In genomic region chr15:77695548-77695947, GRCh38 we compare ENCODE assay signal across 21 cellular contexts.
A peak's percentile ranks its signal among the peaks of the same experiment; 100 is the strongest.
DNase-seq lines count a peak whose midpoint lies in the region.
"Had no signal": no experiment of that assay in that cellular context is flagged by ENCODE, and none has a peak within 500 bp of the region (broad histone marks: within the 10 kb centered on the region; RNA-seq: fewer than 3 reads in every experiment).

No MANE protein-coding gene starts in this region.

- peaks cover 0 to 54% (median 0%) of the 10 kb centered on the region in 3 experiments for H3K27me3 ChIP-seq in neuronal stem cell (ENCODE audit: control insufficient read depth in 3 of 3, insufficient read depth in 3 of 3, low read depth in 1 of 3, low read length in 3 of 3)
- H3K27me3 ChIP-seq: BE2C, BLaER1 had no signal

- H3K36me3 ChIP-seq in neuronal stem cell (replicated peaks in 1 of 2; ENCODE audit: control insufficient read depth in 2 of 2, insufficient read depth in 2 of 2, low read length in 2 of 2), result no peaks in the 10 kb centered on the region
- H3K36me3 ChIP-seq: BE2C, BLaER1 had no signal

- no peaks in the 10 kb centered on the region for H3K79me1 ChIP-seq in neuronal stem cell (ENCODE audit: low read depth, low read length)

- no peak overlapping the region for H3K23ac ChIP-seq in neuronal stem cell (ENCODE audit: low read depth, low read length, poor library complexity)

- H3K4me3 ChIP-seq in neuronal stem cell (ENCODE audit: low read length in 2 of 2), result no peak overlapping the region
- H3K4me3 ChIP-seq: BLaER1, GM12878 had no signal

- no peak overlapping the region for H2BK5ac ChIP-seq in neuronal stem cell (ENCODE audit: low read length)

- no peak overlapping the region for H2AFZ ChIP-seq in neuronal stem cell (ENCODE audit: low read length)

- H2BK12ac ChIP-seq in neuronal stem cell (ENCODE audit: low read length), result no peak overlapping the region

- no peak overlapping the region for H3K9ac ChIP-seq in neuronal stem cell (ENCODE audit: low read depth, low read length, poor library complexity)
- H3K9ac ChIP-seq: BLaER1 had no signal

- no peak overlapping the region for H2BK15ac ChIP-seq in neuronal stem cell (ENCODE audit: low read length)

- H3K4me2 ChIP-seq in neuronal stem cell (ENCODE audit: insufficient read depth, low read length, poor library complexity, severe bottlenecking), result no peak overlapping the region
- H3K4me2 ChIP-seq: BLaER1 had no signal

- H3K27ac ChIP-seq in angular gyrus (ENCODE audit: low read depth, low read length) (peak overlapping the region; percentile 79), cingulate gyrus (ENCODE audit: low read depth, low read length) (peak overlapping the region; percentile 50), neuronal stem cell (replicated peaks; ENCODE audit: low read length) (no peak overlapping the region)
- H3K27ac ChIP-seq: BLaER1 had no signal

- H3K4me1 ChIP-seq in neuronal stem cell (ENCODE audit: control insufficient read depth in 2 of 2, insufficient read depth in 1 of 2, low read depth in 1 of 2, low read length in 2 of 2), result no peaks in the 10 kb centered on the region
- H3K4me1 ChIP-seq: BE2C, BLaER1 had no signal

- H3K14ac ChIP-seq in neuronal stem cell (ENCODE audit: low read length), result no peak overlapping the region

- no peak overlapping the region for H4K8ac ChIP-seq in neuronal stem cell (ENCODE audit: low read depth, low read length)

- peak overlapping the region; percentile 27 for H2BK120ac ChIP-seq in neuronal stem cell (ENCODE audit: low read depth, low read length)

- H2AK5ac ChIP-seq in neuronal stem cell (ENCODE audit: low read depth, low read length), result peak overlapping the region; percentile 13

- H3K18ac ChIP-seq in neuronal stem cell (ENCODE audit: low read length), result peak overlapping the region; percentile 16

- no peak for DNase-seq in neuronal stem cell (ENCODE audit: low spot score)
- DNase-seq in NCI-H1694 (lab: John Stamatoyannopoulos, UW), result no peak
- no peak for DNase-seq in germinal center (ENCODE audit: low spot score)
- DNase-seq in HT-29 (ENCODE audit: low spot score), result no peak
- DNase-seq: 8988T; ACHN; BE2C; C1 segment of cervical spinal cord; CD4-positive, alpha-beta memory T cell; CD4-positive, CD25-positive, alpha-beta regulatory T cell; CD8-positive, alpha-beta memory T cell; DMS 273 treated with DMSO at 0.1 percent for 48 hours; DMS153; DMS79; DND-41; EL; GDM1 had no signal

- no peak overlapping the region for H3K4ac ChIP-seq in neuronal stem cell (ENCODE audit: low read length)

- H4K91ac ChIP-seq in neuronal stem cell (ENCODE audit: low read depth, low read length, poor library complexity), result no peak overlapping the region

- no CpG with 5 or more reads among the region's 6 CpGs for WGBS in neuronal stem cell (ENCODE audit: extremely low coverage in 2 of 2, insufficient read length in 2 of 2, insufficient replicate concordance in 1 of 2), 2 donors

- peaks cover 0 to 2% of the 10 kb centered on the region in 2 donors for H3K9me3 ChIP-seq in neuronal stem cell (replicated peaks in 1 of 2; ENCODE audit: control insufficient read depth in 2 of 2, insufficient read depth in 1 of 2, low read depth in 1 of 2, low read length in 2 of 2)
- H3K9me3 ChIP-seq: BE2C, BLaER1 had no signal
